In genomic region chr1:230109871-230110667, GRCh38 we compare ENCODE assay signal across 8 cellular contexts. TPM values are rescaled to one million over a fixed set of nuclear protein-coding genes. Genes with fewer than 3 reads are reported as not detected.
DNase-seq lines count a peak whose midpoint lies in the region; ATAC-seq and TF ChIP-seq lines count a peak whose summit lies in the region.

No MANE protein-coding gene starts in this region.

- H3K36me3 Mint-ChIP-seq in activated CD4-positive, alpha-beta T cell treated with anti-CD3 and anti-CD28 coated beads for 36 hours (ENCODE audit: low read depth) = peaks cover 22% of the 10 kb centered on the region

- peak overlapping the region; percentile 94 for H3K27ac Mint-ChIP-seq in activated CD4-positive, alpha-beta T cell treated with anti-CD3 and anti-CD28 coated beads for 36 hours
- H3K27ac Mint-ChIP-seq in stimulated activated naive CD8-positive, alpha-beta T cell treated with anti-CD3 and anti-CD28 coated beads, Interleukin-15, amount 100 ng/mL, for 72 hours = peak overlapping the region; percentile 64 to 91

- intact Hi-C loops in activated CD4-positive, alpha-beta T cell treated with anti-CD3 and anti-CD28 coated beads for 36 hours (cut with DNase I, micrococcal nuclease) = loop anchor here (1.0 to 10.0 kb wide), 12 partner anchors 13 to 668 kb away; partner anchors contain the start of genes ABCB10 (in 1 of the 2) and GALNT2 (in 1 of the 2)

- no peaks in the 10 kb centered on the region for H3K27me3 Mint-ChIP-seq in activated CD4-positive, alpha-beta T cell treated with anti-CD3 and anti-CD28 coated beads for 36 hours
- H3K27me3 Mint-ChIP-seq in stimulated activated naive CD8-positive, alpha-beta T cell treated with anti-CD3 and anti-CD28 coated beads, Interleukin-15, amount 100 ng/mL, for 72 hours = no peaks in the 10 kb centered on the region

- peak overlapping the region; percentile 48 for H3K4me3 Mint-ChIP-seq in activated CD4-positive, alpha-beta T cell treated with anti-CD3 and anti-CD28 coated beads for 36 hours
- H3K4me3 Mint-ChIP-seq in stimulated activated naive CD8-positive, alpha-beta T cell treated with anti-CD3 and anti-CD28 coated beads, Interleukin-15, amount 100 ng/mL, for 72 hours = peak overlapping the region; percentile 65 to 69

- peak; percentile 36 for DNase-seq in 8988T
- DNase-seq in activated CD4-positive, alpha-beta T cell treated with anti-CD3 and anti-CD28 coated beads for 36 hours = peak; percentile 94
- peak; percentile 73 for DNase-seq in hepatic stellate cell (ENCODE audit: low spot score)
- peak; percentile 80 to 93 for DNase-seq in stimulated activated naive CD8-positive, alpha-beta T cell treated with anti-CD3 and anti-CD28 coated beads, Interleukin-15, amount 100 ng/mL, for 72 hours
- no peak for DNase-seq in NCI-H1436 (lab: John Stamatoyannopoulos, UW)
- no peak for DNase-seq in omental fat pad (ENCODE audit: low spot score)

- ATAC-seq in GM19035 (IDR thresholded peaks at IDR 0.05; ENCODE audit: unreplicated experiment) = peak; percentile 84
- ATAC-seq in HG03097 (IDR thresholded peaks at IDR 0.05; ENCODE audit: low FRiP score, unreplicated experiment) = peak; percentile 83
- peak; percentile 91 for ATAC-seq in activated CD4-positive, alpha-beta T cell treated with anti-CD3 and anti-CD28 coated beads for 36 hours
- peak; percentile 93 for ATAC-seq in stimulated activated naive CD8-positive, alpha-beta T cell treated with anti-CD3 and anti-CD28 coated beads, Interleukin-15, amount 100 ng/mL, for 72 hours
- ATAC-seq in omental fat pad (ENCODE audit: low FRiP score) = no peak

- no peak for TF ChIP-seq CTCF in omental fat pad (IDR thresholded peaks at IDR 0.05)

- CTCF ChIA-PET in activated CD4-positive, alpha-beta T cell treated with anti-CD3 and anti-CD28 coated beads for 36 hours (lab: Charles Lee) = interaction anchor here (0.7 to 1.8 kb wide), 8 partner anchors 10 to 198 kb away, joined by 3 to 6 read pairs (median 4); no protein-coding TSS in a partner anchor

- POLR2A ChIA-PET in activated CD4-positive, alpha-beta T cell treated with anti-CD3 and anti-CD28 coated beads for 36 hours (lab: Charles Lee) = interaction anchor here (0.5 to 1.7 kb wide), 9 partner anchors 12 to 248 kb away, joined by 3 to 9 read pairs (median 3); partner anchors contain the start of gene GALNT2

- H3K4me1 Mint-ChIP-seq in activated CD4-positive, alpha-beta T cell treated with anti-CD3 and anti-CD28 coated beads for 36 hours = peaks cover 88% of the 10 kb centered on the region
- H3K4me1 Mint-ChIP-seq in stimulated activated naive CD8-positive, alpha-beta T cell treated with anti-CD3 and anti-CD28 coated beads, Interleukin-15, amount 100 ng/mL, for 72 hours = peaks cover 90% of the 10 kb centered on the region

- H3K9me3 Mint-ChIP-seq in activated CD4-positive, alpha-beta T cell treated with anti-CD3 and anti-CD28 coated beads for 36 hours (ENCODE audit: low read depth) = no peaks in the 10 kb centered on the region
- H3K9me3 Mint-ChIP-seq in stimulated activated naive CD8-positive, alpha-beta T cell treated with anti-CD3 and anti-CD28 coated beads, Interleukin-15, amount 100 ng/mL, for 72 hours = no peaks in the 10 kb centered on the region

RNA-seq across cellular contexts. Expression of gene GALNT2, which starts 43.0 kb away (rescaled TPM):
- total RNA-seq in activated CD4-positive, alpha-beta T cell treated with anti-CD3 and anti-CD28 coated beads for 36 hours = 10 to 100 TPM; 48.2 to 51.0 TPM
- total RNA-seq in omental fat pad = 10 to 100 TPM; 50.7 to 85.0 (median 71.8) TPM

Comparison
In these comparisons a context has a peak if more than half of its experiments do, and no peak if none do; other contexts are left out.
1. DNase-seq: peak in 8988T (single experiment), activated CD4-positive, alpha-beta T cell treated with anti-CD3 and anti-CD28 coated beads for 36 hours (single experiment), hepatic stellate cell (single experiment) and stimulated activated naive CD8-positive, alpha-beta T cell treated with anti-CD3 and anti-CD28 coated beads, Interleukin-15, amount 100 ng/mL, for 72 hours (2 of 2); none in NCI-H1436 (single experiment) and omental fat pad (single experiment).